In the genomic region with DNA sequence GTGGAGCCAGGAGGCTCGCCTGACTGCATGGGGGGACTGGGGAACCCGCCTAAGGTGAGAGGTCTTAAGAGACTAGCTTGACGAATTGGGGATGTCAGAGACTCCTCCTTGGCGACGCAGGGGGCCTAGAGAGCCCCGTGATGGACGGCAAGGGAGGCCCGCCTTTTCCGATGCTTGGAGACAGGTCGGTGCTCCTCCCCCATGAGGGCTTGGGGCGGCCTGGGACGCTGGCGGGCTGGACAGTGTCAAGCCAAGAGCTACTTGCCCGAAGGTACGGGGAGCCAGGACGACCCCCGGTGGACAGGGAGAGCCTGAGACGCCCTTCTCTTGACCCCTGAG, we compare ENCODE assay signal across 8 cellular contexts. TPM values are rescaled to one million over a fixed set of nuclear protein-coding genes. Genes with fewer than 3 reads are reported as not detected.
DNase-seq lines count a peak whose midpoint lies in the region; ATAC-seq, FAIRE-seq and TF ChIP-seq lines count a peak whose summit lies in the region.

No MANE protein-coding gene starts in this region.

- POLR2A ChIA-PET in A673 (lab: Charles Lee; ENCODE audit: low non-redundant PET) (no interaction called here), OCI-LY7 (lab: Charles Lee) (interaction anchor here (0.6 kb wide), 1 partner anchor 18 kb away, joined by 4 read pairs; a partner anchor contains a TSS)

- H3K4me1 ChIP-seq in A673 (ENCODE audit: insufficient read depth, low read length, poor library complexity, severe bottlenecking), result peaks cover 8% of the 10 kb centered on the region
- peaks cover 16% of the 10 kb centered on the region for H3K4me1 ChIP-seq in OCI-LY7 (ENCODE audit: insufficient read depth, low read length, poor library complexity, severe bottlenecking)
- H3K4me1 ChIP-seq in body of pancreas, result peaks cover 42% of the 10 kb centered on the region

- ATAC-seq in HG02943 (IDR thresholded peaks at IDR 0.05; ENCODE audit: low read depth, unreplicated experiment), result peak; percentile 27
- peak; percentile 52 for ATAC-seq in body of pancreas

- H3K27ac ChIP-seq in A673 (ENCODE audit: low read depth, low read length, poor library complexity, severe bottlenecking) (peak overlapping the region; percentile 78), OCI-LY7 (ENCODE audit: low read depth, low read length, poor library complexity, severe bottlenecking) (peak overlapping the region; percentile 53), body of pancreas (peak overlapping the region; percentile 60 to 92 (median 81))

- H3K9me2 ChIP-seq in OCI-LY7 (ENCODE audit: insufficient read depth, low read length), result no peaks in the 10 kb centered on the region

- H3K79me2 ChIP-seq in OCI-LY7 (ENCODE audit: insufficient read depth, low read depth, low read length), result peaks cover 21% of the 10 kb centered on the region

- BruUV-seq in A673 (replicated peaks; lab: Mats Ljungman, UMichigan) (no TSS peak), OCI-LY7 (replicated peaks; lab: Mats Ljungman, UMichigan) (no TSS peak)

- H4K20me1 ChIP-seq in OCI-LY7 (ENCODE audit: insufficient read depth, low read length), result no peaks in the 10 kb centered on the region

- DNase-seq in A673 (ENCODE audit: low spot score) (peak; percentile 56), GM12892 (ENCODE audit: insufficient read length) (peak; percentile 68), OCI-LY7 (ENCODE audit: low spot score) (peak; percentile 59), body of pancreas (peak; percentile 58 to 61 (median 58)), iris pigment epithelial cell (ENCODE audit: low read depth) (peak; percentile 25), SKM-1 treated with dmso at 0.1 percent for 144 hours (lab: John Stamatoyannopoulos, UW; ENCODE audit: unreplicated experiment) (no peak)
- DNase-seq in stimulated activated CD4-positive, alpha-beta T cell treated with anti-CD3 and anti-CD28 coated beads, Interleukin-2, amount 100 ng/mL, for 48 hours, result peak; percentile 21 to 30

- 1% methylated on average over 18 of the region's 18 CpGs; no CpG with 5 or more reads in 1 of the 2 donors for WGBS in body of pancreas, 2 donors

- no peak for TF ChIP-seq CTCF in A673 (conservative IDR thresholded peaks at IDR 0.05; ENCODE audit: low read depth, low read length)
- TF ChIP-seq CTCF in OCI-LY7 (conservative IDR thresholded peaks at IDR 0.05; ENCODE audit: low read length), result peak; percentile 18; the same call in 1 of the 2 replicates
- no peak for TF ChIP-seq CTCF in body of pancreas (IDR thresholded peaks at IDR 0.05)

- H3K4me3 ChIP-seq in A673 (ENCODE audit: low read depth, low read length, poor library complexity, severe bottlenecking) (peak overlapping the region; percentile 79), OCI-LY7 (ENCODE audit: low read depth, low read length, poor library complexity, severe bottlenecking) (peak overlapping the region; percentile 89), body of pancreas (peak overlapping the region; percentile 84 to 91)

- H3K36me3 ChIP-seq in A673 (ENCODE audit: insufficient read depth, low read length, poor library complexity, severe bottlenecking) (no peaks in the 10 kb centered on the region), OCI-LY7 (ENCODE audit: insufficient read depth, low read length) (peaks cover 16% of the 10 kb centered on the region; the same call in 1 of the 2 replicates), body of pancreas (replicated peaks in 1 of 2; ENCODE audit: insufficient read depth in 1 of 2, low read depth in 2 of 2) (no peaks in the 10 kb centered on the region)

- H3K9me3 ChIP-seq in A673 (ENCODE audit: low read depth, low read length, poor library complexity, severe bottlenecking), result no peaks in the 10 kb centered on the region
- no peaks in the 10 kb centered on the region for H3K9me3 ChIP-seq in OCI-LY7 (ENCODE audit: low read length)
- no peaks in the 10 kb centered on the region for H3K9me3 ChIP-seq in body of pancreas

- TF ChIP-seq POLR2A in GM12892 (IDR thresholded peaks at IDR 0.05; ENCODE audit: low read depth, low read length) (no peak), body of pancreas (IDR thresholded peaks at IDR 0.05) (no peak)

- intact Hi-C loops in A673 (cut with micrococcal nuclease; ENCODE audit: unreplicated experiment) (no loop called here), OCI-LY7 (cut with micrococcal nuclease; ENCODE audit: unreplicated experiment) (loop anchor here (1.0 kb wide), 1 partner anchor 59 kb away; a partner anchor contains a TSS), body of pancreas (cut with DNase I) (no loop called here)

- no peaks in the 10 kb centered on the region for H3K27me3 ChIP-seq in A673 (replicated peaks; ENCODE audit: insufficient read depth, low read depth, low read length, poor library complexity)
- H3K27me3 ChIP-seq in body of pancreas, result no peaks in the 10 kb centered on the region

- peak overlapping the region; percentile 28; the same call in 1 of the 2 replicates for H2AFZ ChIP-seq in OCI-LY7 (ENCODE audit: low read length)

- FAIRE-seq in GM12892 (lab: Jason Lieb, UNC), result peak; percentile 67

- H3K4me2 ChIP-seq in OCI-LY7 (ENCODE audit: low read length), result peak overlapping the region; percentile 94

- CTCF ChIA-PET in A673 (lab: Charles Lee), result interaction anchor here (0.6 kb wide), 1 partner anchor 161 kb away, joined by 5 read pairs; no protein-coding TSS in a partner anchor
- CTCF ChIA-PET in OCI-LY7 (lab: Charles Lee; ENCODE audit: unreplicated experiment), result no interaction called here

RNA-seq across cellular contexts. Expression of a gene that starts 0.6 kb away (rescaled TPM):
- total RNA-seq in A673 (2021) (8.9 and 11.0 TPM in 2 replicates), OCI-LY7 (2022) (24.2 and 26.1 TPM in 2 replicates), body of pancreas (10 to 100 TPM; 33.9 to 39.2 TPM)
- 12.2 TPM for polyA plus RNA-seq in GM12892 (2012; ENCODE audit: missing spikeins)
- 52.6 and 60.9 TPM in 2 replicates for total RNA-seq in OCI-LY7 (2014; rRNA removed; shearing (Covaris generic))

RNA-seq across cellular contexts. Expression of a gene that starts 13.0 kb away (rescaled TPM):
- 0.70 TPM in 1 of 2 replicates, not detected in the other for total RNA-seq in A673 (2021)
- polyA plus RNA-seq in GM12892 (2012; ENCODE audit: missing spikeins), result 1.4 TPM
- total RNA-seq in OCI-LY7 (2014; rRNA removed; shearing (Covaris generic)), result 0.26 and 2.7 TPM in 2 replicates
- 3.1 and 4.5 TPM in 2 replicates for total RNA-seq in OCI-LY7 (2022)
- total RNA-seq in body of pancreas, result 1 to 10 TPM; 4.9 to 9.3 TPM

RNA-seq across cellular contexts. Expression of a gene that starts 18.4 kb away (rescaled TPM):
- total RNA-seq in A673 (2021) (20.1 and 27.7 TPM in 2 replicates), OCI-LY7 (2022) (28.7 and 38.2 TPM in 2 replicates), body of pancreas (10 to 100 TPM in 1 of 2 donors, 1 to 10 TPM in 1; 9.6 to 33.0 TPM)
- 40.1 TPM for polyA plus RNA-seq in GM12892 (2012; ENCODE audit: missing spikeins)
- total RNA-seq in OCI-LY7 (2014; rRNA removed; shearing (Covaris generic)), result 19.5 and 29.0 TPM in 2 replicates

RNA-seq across cellular contexts. Expression of a gene that starts 37.0 kb away (rescaled TPM):
- 9.2 and 15.8 TPM in 2 replicates for total RNA-seq in A673 (2021)
- 1.2 TPM for polyA plus RNA-seq in GM12892 (2012; ENCODE audit: missing spikeins)
- total RNA-seq in OCI-LY7 (2014; rRNA removed; shearing (Covaris generic)), result 0.66 TPM in 1 of 2 replicates, not detected in the other
- total RNA-seq in OCI-LY7 (2022), result 2.4 and 2.6 TPM in 2 replicates
- total RNA-seq in body of pancreas, result 1 to 10 TPM; 3.3 to 4.9 TPM

RNA-seq across cellular contexts. Expression of a gene that starts 58.5 kb away (rescaled TPM):
- total RNA-seq in A673 (2021) (4.6 and 5.4 TPM in 2 replicates), OCI-LY7 (2022) (7.3 and 7.5 TPM in 2 replicates), body of pancreas (1 to 10 TPM; 1.3 to 6.0 TPM)
- 2.9 TPM for polyA plus RNA-seq in GM12892 (2012; ENCODE audit: missing spikeins)
- total RNA-seq in OCI-LY7 (2014; rRNA removed; shearing (Covaris generic)), result 4.9 and 7.3 TPM in 2 replicates
